ENCODE assay signal across 9 cellular contexts in the genomic region with DNA sequence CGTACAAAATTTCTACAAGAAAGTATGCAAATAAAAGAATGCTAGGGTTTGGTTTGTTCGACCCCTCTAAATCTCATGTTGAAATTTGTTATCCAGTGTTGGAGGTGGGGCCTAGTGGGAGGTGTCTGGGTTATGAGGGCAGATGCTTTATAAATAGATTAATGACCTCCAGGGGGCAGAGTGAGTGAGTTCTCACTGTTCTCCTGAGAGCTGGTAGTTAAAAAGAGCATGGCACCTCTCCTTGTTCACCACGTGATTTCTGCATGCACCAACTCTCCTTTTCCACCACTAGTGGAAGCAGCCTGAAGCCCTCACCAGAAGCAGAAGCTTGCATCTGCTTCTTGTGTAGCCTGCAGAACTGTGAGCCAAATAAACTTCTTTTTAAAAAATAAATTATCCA. TPM values are rescaled to one million over a fixed set of nuclear protein-coding genes. Genes with fewer than 3 reads are reported as not detected.
DNase-seq lines count a peak whose midpoint lies in the region; ATAC-seq, FAIRE-seq and TF ChIP-seq lines count a peak whose summit lies in the region.
"Had no signal": no experiment of that assay in that cellular context is flagged by ENCODE, and none has a peak within 500 bp of the region (broad histone marks: within the 10 kb centered on the region; RNA-seq: fewer than 3 reads in every experiment).

No MANE protein-coding gene starts in this region.

- RAD21 ChIA-PET in HCT116 (lab: Charles Lee; ENCODE audit: low non-redundant PET in 1 of 2, low total read pairs in 2 of 2, uncharacterized antibody in 2 of 2, unreplicated experiment in 2 of 2): no interaction called here

- FAIRE-seq in GM12891 (lab: Jason Lieb, UNC): no peak

- H3K9me3 ChIP-seq in HCT116 (ENCODE audit: control insufficient read depth in 1 of 2, insufficient read depth in 1 of 2, low read depth in 1 of 2, low read length in 2 of 2) (no peaks in the 10 kb centered on the region), mesenchymal stem cell (ENCODE audit: control insufficient read depth, low read length) (no peaks in the 10 kb centered on the region)

- H3K9me2 ChIP-seq in HCT116 (ENCODE audit: insufficient read depth): no peaks in the 10 kb centered on the region

- no peak overlapping the region for H3K27ac ChIP-seq in HCT116 (ENCODE audit: low read depth, low read length)
- H3K27ac ChIP-seq in mesenchymal stem cell (ENCODE audit: low read length, poor library complexity, severe bottlenecking): no peak overlapping the region

- no TSS peak for BruUV-seq in HCT116 (replicated peaks; lab: Mats Ljungman, UMichigan)

- no peak overlapping the region for H3K14ac ChIP-seq in mesenchymal stem cell (ENCODE audit: low read length in 2 of 2)

- no peak overlapping the region for H3K4me2 ChIP-seq in HCT116 (ENCODE audit: low read length)
- no peak overlapping the region for H3K4me2 ChIP-seq in mesenchymal stem cell (ENCODE audit: low read length, poor library complexity, severe bottlenecking)

- no peak overlapping the region for H4K8ac ChIP-seq in mesenchymal stem cell (ENCODE audit: low read length)

- no peak overlapping the region for H2BK15ac ChIP-seq in mesenchymal stem cell (ENCODE audit: low read depth, poor library complexity, severe bottlenecking)

- H3K4me1 ChIP-seq in HCT116 (ENCODE audit: control insufficient read depth in 1 of 2, insufficient read depth in 2 of 2, low read length in 2 of 2) (no peaks in the 10 kb centered on the region), mesenchymal stem cell (ENCODE audit: control insufficient read depth, insufficient read depth, low read depth, low read length) (peaks cover 3% of the 10 kb centered on the region)

- CTCF ChIA-PET in HCT116 (lab: Charles Lee): interaction anchor here (0.6 kb wide), 1 partner anchor 30 kb away, joined by 3 read pairs; no protein-coding TSS in a partner anchor

- TF ChIP-seq RAD21 in HCT116 (IDR thresholded peaks at IDR 0.05; ENCODE audit: low read depth): peak; percentile 50

- H3K79me1 ChIP-seq in mesenchymal stem cell (replicated peaks; ENCODE audit: low read length, poor library complexity, severe bottlenecking): no peaks in the 10 kb centered on the region

- 76% methylated on average over 3 of the region's 3 CpGs for WGBS in mesenchymal stem cell

- TF ChIP-seq CTCF in HCT116 (IDR thresholded peaks at IDR 0.05 in 2 of 3, conservative IDR thresholded peaks at IDR 0.05 in 1 of 3; ENCODE audit: borderline replicate concordance in 1 of 3, insufficient read depth in 1 of 3, low read depth in 2 of 3, low read length in 2 of 3) (peak; percentile 28 to 62 (median 43); a peak in 5 of 6 replicates), LNCAP (IDR thresholded peaks at IDR 0.05) (peak; percentile 42; the same call in 1 of the 2 replicates)

- no peak overlapping the region for H2BK12ac ChIP-seq in mesenchymal stem cell (ENCODE audit: low read length in 2 of 2)

- H3K4me3 ChIP-seq in HCT116 (replicated peaks in 1 of 2; ENCODE audit: low read depth in 1 of 2, low read length in 2 of 2) (no peak overlapping the region), mesenchymal stem cell (ENCODE audit: insufficient read depth in 1 of 2, low read depth in 1 of 2, low read length in 2 of 2) (no peak overlapping the region)

- H3K36me3 ChIP-seq in HCT116 (ENCODE audit: control insufficient read depth in 1 of 2, insufficient read depth in 2 of 2, low read length in 2 of 2) (no peaks in the 10 kb centered on the region), mesenchymal stem cell (ENCODE audit: control insufficient read depth in 1 of 2, insufficient read depth in 2 of 2, low read depth in 1 of 2, low read length in 2 of 2) (no peaks in the 10 kb centered on the region)

- H3K9ac ChIP-seq in HCT116 (ENCODE audit: low read length) (no peak overlapping the region), mesenchymal stem cell (ENCODE audit: low read length) (no peak overlapping the region)

- peak overlapping the region; percentile 55 for H2AFZ ChIP-seq in HCT116 (ENCODE audit: low read depth, low read length, poor library complexity, severe bottlenecking)
- no peak overlapping the region for H2AFZ ChIP-seq in mesenchymal stem cell (ENCODE audit: low read depth, low read length)

- ATAC-seq in HCT116: peak; percentile 100

- H2AK5ac ChIP-seq in mesenchymal stem cell (ENCODE audit: low read length, severe bottlenecking): no peak overlapping the region

- DNase-seq in SIG-M5 treated with dmso at 0.1 percent for 504 hours (lab: John Stamatoyannopoulos, UW; ENCODE audit: unreplicated experiment): peak; percentile 52
- DNase-seq in SIG-M5 (lab: John Stamatoyannopoulos, UW): no peak
- peak; percentile 70 for DNase-seq in HCT116 (ENCODE audit: low read depth, low spot score)
- DNase-seq in UCSD-AML1 (lab: John Stamatoyannopoulos, UW; ENCODE audit: unreplicated experiment): peak; percentile 11
- peak; percentile 18 for DNase-seq in mesenchymal stem cell
- DNase-seq in amniotic stem cell (lab: John Stamatoyannopoulos, UW): no peak
- DNase-seq in GM12891 (ENCODE audit: insufficient read length, low spot score): no peak

- no peaks in the 10 kb centered on the region for H4K20me1 ChIP-seq in HCT116 (ENCODE audit: insufficient read depth)

- H4K91ac ChIP-seq in mesenchymal stem cell (ENCODE audit: low read length): no peak overlapping the region

- intact Hi-C loops in HCT116 (cut with micrococcal nuclease): loop anchor here (2.0 kb wide), 1 partner anchor 166 kb away; no protein-coding TSS in a partner anchor

- TF ChIP-seq POLR2A in HCT116 (IDR thresholded peaks at IDR 0.05; ENCODE audit: borderline replicate concordance, extremely low read depth, insufficient read depth, insufficient read length): no peak
- no peak for TF ChIP-seq POLR2A in GM12891 (IDR thresholded peaks at IDR 0.05; ENCODE audit: low read depth, low read length)

- H2BK5ac ChIP-seq in mesenchymal stem cell (ENCODE audit: low read depth, low read length, poor library complexity, severe bottlenecking): no peak overlapping the region

- no peaks in the 10 kb centered on the region for H3K79me2 ChIP-seq in HCT116 (ENCODE audit: insufficient read depth, low read length)

- no peak overlapping the region for H3K4ac ChIP-seq in mesenchymal stem cell (ENCODE audit: low read depth in 1 of 2, low read length in 2 of 2)

- no peak overlapping the region for H3K23ac ChIP-seq in mesenchymal stem cell (ENCODE audit: low read length in 2 of 2)

- H2BK120ac ChIP-seq in mesenchymal stem cell (ENCODE audit: low read depth, low read length): no peak overlapping the region

- H3K27me3 ChIP-seq in HCT116 (ENCODE audit: insufficient read depth, low read length) (no peaks in the 10 kb centered on the region), mesenchymal stem cell (ENCODE audit: control insufficient read depth in 1 of 2, insufficient read depth in 1 of 2, low read length in 2 of 2) (peaks cover 0 to 9% of the 10 kb centered on the region in 2 experiments)

- POLR2A ChIA-PET in HCT116 (lab: Charles Lee): no interaction called here

- H3K18ac ChIP-seq in mesenchymal stem cell (ENCODE audit: low read depth in 1 of 2, low read length in 2 of 2): no peak overlapping the region

TF ChIP-seq in HCT116, 20 proteins besides CTCF, POLR2A, EP300 and RAD21:
- TF ChIP-seq, protein P1, sequence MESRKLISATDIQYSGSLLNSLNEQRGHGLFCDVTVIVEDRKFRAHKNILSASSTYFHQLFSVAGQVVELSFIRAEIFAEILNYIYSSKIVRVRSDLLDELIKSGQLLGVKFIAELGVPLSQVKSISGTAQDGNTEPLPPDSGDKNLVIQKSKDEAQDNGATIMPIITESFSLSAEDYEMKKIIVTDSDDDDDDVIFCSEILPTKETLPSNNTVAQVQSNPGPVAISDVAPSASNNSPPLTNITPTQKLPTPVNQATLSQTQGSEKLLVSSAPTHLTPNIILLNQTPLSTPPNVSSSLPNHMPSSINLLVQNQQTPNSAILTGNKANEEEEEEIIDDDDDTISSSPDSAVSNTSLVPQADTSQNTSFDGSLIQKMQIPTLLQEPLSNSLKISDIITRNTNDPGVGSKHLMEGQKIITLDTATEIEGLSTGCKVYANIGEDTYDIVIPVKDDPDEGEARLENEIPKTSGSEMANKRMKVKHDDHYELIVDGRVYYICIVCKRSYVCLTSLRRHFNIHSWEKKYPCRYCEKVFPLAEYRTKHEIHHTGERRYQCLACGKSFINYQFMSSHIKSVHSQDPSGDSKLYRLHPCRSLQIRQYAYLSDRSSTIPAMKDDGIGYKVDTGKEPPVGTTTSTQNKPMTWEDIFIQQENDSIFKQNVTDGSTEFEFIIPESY (IDR thresholded peaks at IDR 0.05; ENCODE audit: extremely low read depth, insufficient replicate concordance, low read length): no peak
- TF ChIP-seq, protein P2, sequence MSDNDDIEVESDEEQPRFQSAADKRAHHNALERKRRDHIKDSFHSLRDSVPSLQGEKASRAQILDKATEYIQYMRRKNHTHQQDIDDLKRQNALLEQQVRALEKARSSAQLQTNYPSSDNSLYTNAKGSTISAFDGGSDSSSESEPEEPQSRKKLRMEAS (IDR thresholded peaks at IDR 0.05): peak; percentile 72
- peak; percentile 78 for TF ChIP-seq CBX3 (IDR thresholded peaks at IDR 0.05; ENCODE audit: low read depth)

TF ChIP-seq in GM12891, 5 proteins besides CTCF, POLR2A, EP300 and RAD21:
- no peak for TF ChIP-seq PAX5 (IDR thresholded peaks at IDR 0.05; ENCODE audit: insufficient read depth, low read length, severe bottlenecking)
- TF ChIP-seq POU2F2 (IDR thresholded peaks at IDR 0.05; ENCODE audit: low read depth, low read length): no peak

RNA-seq across cellular contexts. Expression of a gene that starts 50.4 kb away (rescaled TPM):
- 0.39 TPM for total RNA-seq in HCT116 (2021; ENCODE audit: unreplicated experiment)
- not detected in 2 replicates for polyA plus RNA-seq in HCT116 (2012)
- polyA plus RNA-seq in mesenchymal stem cell (2013, experiment 1 of 2): not detected
- polyA plus RNA-seq in mesenchymal stem cell (2013, experiment 2 of 2): 0.03 TPM
- polyA plus RNA-seq in GM12891 (2012; ENCODE audit: low read depth, missing spikeins): not detected
- total RNA-seq: CD4-positive, alpha-beta memory T cell had no signal
- polyA plus RNA-seq: CD4-positive, alpha-beta memory T cell had no signal

Comparison
In these comparisons a context has a peak if more than half of its experiments do, and no peak if none do; other contexts are left out.
1. DNase-seq: peak in SIG-M5 treated with dmso at 0.1 percent for 504 hours (single experiment), HCT116 (single experiment), UCSD-AML1 (single experiment) and mesenchymal stem cell (single experiment); none in SIG-M5 (single experiment), amniotic stem cell (single experiment) and GM12891 (single experiment).